In genomic region chr20:9218412-9219001, GRCh38 we compare ENCODE assay signal across 13 cellular contexts.
DNase-seq lines count a peak whose midpoint lies in the region; ATAC-seq and TF ChIP-seq lines count a peak whose summit lies in the region.
"Had no signal": no experiment of that assay in that cellular context is flagged by ENCODE, and none has a peak within 500 bp of the region (broad histone marks: within the 10 kb centered on the region; RNA-seq: fewer than 3 reads in every experiment).

No MANE protein-coding gene starts in this region.

- H3K27ac Mint-ChIP-seq in CD14-positive monocyte = no peak overlapping the region
- H3K27ac Mint-ChIP-seq: activated CD4-positive, alpha-beta memory T cell treated with anti-CD3 and anti-CD28 coated beads, Interleukin-2, amount 10 ng/mL, durations not matched to agents 7 days and 5 days; activated naive CD8-positive, alpha-beta T cell; T-cell had no signal

- TF ChIP-seq CTCF in fibroblast of villous mesenchyme (IDR thresholded peaks at IDR 0.05; ENCODE audit: insufficient read depth, low read depth, low read length) (no peak), psoas muscle (IDR thresholded peaks at IDR 0.05) (no peak), CD14-positive monocyte (IDR thresholded peaks at IDR 0.05) (no peak)

- 28 to 59% (median 34%) methylated on average over 7 of the region's 7 CpGs for WGBS in psoas muscle, 3 donors

- H3K4me3 Mint-ChIP-seq in CD14-positive monocyte = no peak overlapping the region
- H3K4me3 Mint-ChIP-seq: activated CD4-positive, alpha-beta memory T cell treated with anti-CD3 and anti-CD28 coated beads, Interleukin-2, amount 10 ng/mL, durations not matched to agents 7 days and 5 days; activated naive CD8-positive, alpha-beta T cell; T-cell had no signal

- intact Hi-C loops in psoas muscle (cut with DNase I) = loop anchor here in 1 of 2 donors (5.0 kb wide), 1 partner anchor 139 kb away; no protein-coding TSS in a partner anchor
- intact Hi-C loops in CD14-positive monocyte (cut with micrococcal nuclease) = no loop called here

- ATAC-seq in psoas muscle = peak; percentile 86 to 93 (median 90)
- ATAC-seq in GM19351 (IDR thresholded peaks at IDR 0.05; ENCODE audit: unreplicated experiment) = no peak
- ATAC-seq: T-cell had no signal

- H3K27me3 ChIP-seq in psoas muscle (ENCODE audit: insufficient read depth in 3 of 3, low read length in 2 of 3) = no peaks in the 10 kb centered on the region

- H3K4me3 ChIP-seq in fibroblast of villous mesenchyme (ENCODE audit: low read depth, low read length) = no peak overlapping the region
- peak overlapping the region; percentile 47 for H3K4me3 ChIP-seq in psoas muscle

- peaks cover 17% of the 10 kb centered on the region for H3K4me1 ChIP-seq in psoas muscle

- H3K27ac ChIP-seq in psoas muscle = peak overlapping the region; percentile 84

- peaks cover 0 to 2% (median 0%) of the 10 kb centered on the region in 3 donors for H3K27me3 Mint-ChIP-seq in CD14-positive monocyte (ENCODE audit: low read depth in 3 of 3)
- H3K27me3 Mint-ChIP-seq: activated CD4-positive, alpha-beta memory T cell treated with anti-CD3 and anti-CD28 coated beads, Interleukin-2, amount 10 ng/mL, durations not matched to agents 7 days and 5 days; activated naive CD8-positive, alpha-beta T cell; T-cell had no signal

- H3K4me1 Mint-ChIP-seq in CD14-positive monocyte = peaks cover 11% of the 10 kb centered on the region
- H3K4me1 Mint-ChIP-seq: activated CD4-positive, alpha-beta memory T cell treated with anti-CD3 and anti-CD28 coated beads, Interleukin-2, amount 10 ng/mL, durations not matched to agents 7 days and 5 days; T-cell had no signal

- H3K36me3 ChIP-seq in psoas muscle (ENCODE audit: insufficient read depth in 1 of 2, low read depth in 1 of 2) = no peaks in the 10 kb centered on the region

- no peaks in the 10 kb centered on the region for H3K9me3 ChIP-seq in psoas muscle

- DNase-seq in EL (peak; percentile 35), NCI-H526 treated with DMSO at 0.1 percent for 48 hours (lab: John Stamatoyannopoulos, UW) (peak; percentile 8), fibroblast of villous mesenchyme (ENCODE audit: low read depth) (peak; percentile 69), psoas muscle (no peak), NCI-H2227 treated with DMSO at 0.1 percent for 48 hours (lab: John Stamatoyannopoulos, UW) (no peak), NCI-H1694 (lab: John Stamatoyannopoulos, UW) (no peak), CD14-positive monocyte (ENCODE audit: low spot score) (no peak)
- DNase-seq: activated CD4-positive, alpha-beta memory T cell treated with anti-CD3 and anti-CD28 coated beads, Interleukin-2, amount 10 ng/mL, durations not matched to agents 7 days and 5 days; MM.1S; small intestine; T-cell had no signal

- no peaks in the 10 kb centered on the region for H3K9me3 Mint-ChIP-seq in CD14-positive monocyte

- H3K36me3 Mint-ChIP-seq in CD14-positive monocyte = no peaks in the 10 kb centered on the region
- H3K36me3 Mint-ChIP-seq: activated naive CD8-positive, alpha-beta T cell; T-cell had no signal

Comparison
In these comparisons a context has a peak if more than half of its experiments do, and no peak if none do; other contexts are left out.
1. DNase-seq: peak in EL (single experiment), NCI-H526 treated with DMSO at 0.1 percent for 48 hours (single experiment) and fibroblast of villous mesenchyme (single experiment); none in psoas muscle (0 of 2), NCI-H2227 treated with DMSO at 0.1 percent for 48 hours (single experiment), NCI-H1694 (single experiment) and CD14-positive monocyte (single experiment).